In the genomic region with DNA sequence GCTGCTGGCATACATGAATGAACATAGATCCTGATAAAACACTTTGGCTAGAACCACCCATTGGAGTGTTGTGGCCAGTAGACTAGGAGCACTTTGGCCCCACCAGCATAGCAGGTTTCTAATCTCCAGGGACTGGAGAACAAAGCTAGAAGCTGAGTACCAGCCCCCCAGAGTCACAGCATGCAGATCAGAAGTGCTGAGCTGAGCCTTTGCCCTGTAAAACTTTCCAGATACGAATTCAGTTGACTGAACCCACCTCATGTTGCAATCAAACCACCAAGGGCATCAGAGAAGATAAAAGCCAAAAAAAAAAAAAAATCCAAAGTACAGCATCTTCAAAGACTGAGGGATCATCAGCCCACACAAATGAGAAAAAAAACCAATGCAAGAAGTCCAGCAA, we compare ENCODE assay signal across 18 cellular contexts. TPM values are rescaled to one million over a fixed set of nuclear protein-coding genes. Genes with fewer than 3 reads are reported as not detected.
"Had no signal": no experiment of that assay in that cellular context is flagged by ENCODE, and none has a peak within 500 bp of the region (broad histone marks: within the 10 kb centered on the region; RNA-seq: fewer than 3 reads in every experiment).

No MANE protein-coding gene starts in this region.

- H3K4me1 Mint-ChIP-seq: nephron progenitor cell had no signal

- H3K9me3 ChIP-seq: right lobe of liver had no signal

- ATAC-seq: naive thymus-derived CD4-positive, alpha-beta T cell; psoas muscle; right lobe of liver; stimulated activated effector memory CD8-positive, alpha-beta T cell treated with anti-CD3 and anti-CD28 coated beads, Interleukin-12 subunit alpha, Interleukin-12 subunit beta, amount 100 ng/mL, for 72 hours had no signal

- DNase-seq: cortex of kidney; dorsolateral prefrontal cortex; effector CD8-positive, alpha-beta T cell; foreskin melanocyte; head of caudate nucleus; hippocampal formation; kidney glomerular epithelial cell; mammary epithelial cell; naive thymus-derived CD4-positive, alpha-beta T cell; nephron progenitor cell; psoas muscle; retina; right lobe of liver; stimulated activated CD4-positive, alpha-beta T cell treated with anti-CD3 and anti-CD28 coated beads, Interleukin-4, amount 100 ng/mL, for 1 hour; stimulated activated CD8-positive, alpha-beta memory T cell treated with anti-CD3 and anti-CD28 coated beads, Interleukin-4, amount 100 ng/mL, for 48 hours had no signal

- H3K9ac ChIP-seq: parathyroid adenoma had no signal

- H3K4me3 ChIP-seq: dorsolateral prefrontal cortex, psoas muscle, right lobe of liver had no signal

- H3K36me3 ChIP-seq: right lobe of liver had no signal

- H3K9me3 Mint-ChIP-seq: type B pancreatic cell had no signal

- H2AFZ ChIP-seq: parathyroid adenoma had no signal

- H3K27ac Mint-ChIP-seq: naive thymus-derived CD4-positive, alpha-beta T cell; nephron progenitor cell; stimulated activated effector memory CD8-positive, alpha-beta T cell treated with anti-CD3 and anti-CD28 coated beads, Interleukin-12 subunit alpha, Interleukin-12 subunit beta, amount 100 ng/mL, for 72 hours; type B pancreatic cell had no signal

- H3K4me1 ChIP-seq: parathyroid adenoma, psoas muscle, right lobe of liver had no signal

- H3K27ac ChIP-seq: dorsolateral prefrontal cortex, parathyroid adenoma, psoas muscle, right lobe of liver had no signal

- H3K27me3 ChIP-seq: dorsolateral prefrontal cortex, right lobe of liver had no signal

- H3K36me3 Mint-ChIP-seq: stimulated activated effector memory CD8-positive, alpha-beta T cell treated with anti-CD3 and anti-CD28 coated beads, Interleukin-12 subunit alpha, Interleukin-12 subunit beta, amount 100 ng/mL, for 72 hours; type B pancreatic cell had no signal

- H3K4me3 Mint-ChIP-seq: naive thymus-derived CD4-positive, alpha-beta T cell; nephron progenitor cell; stimulated activated effector memory CD8-positive, alpha-beta T cell treated with anti-CD3 and anti-CD28 coated beads, Interleukin-12 subunit alpha, Interleukin-12 subunit beta, amount 100 ng/mL, for 72 hours; type B pancreatic cell had no signal

- H3K79me2 ChIP-seq: parathyroid adenoma had no signal

- H3K27me3 Mint-ChIP-seq: naive thymus-derived CD4-positive, alpha-beta T cell; type B pancreatic cell had no signal

RNA-seq across cellular contexts. Expression of gene CD53, which starts 8.7 kb away (rescaled TPM):
- total RNA-seq: mammary epithelial cell had no signal
